In the genomic region with DNA sequence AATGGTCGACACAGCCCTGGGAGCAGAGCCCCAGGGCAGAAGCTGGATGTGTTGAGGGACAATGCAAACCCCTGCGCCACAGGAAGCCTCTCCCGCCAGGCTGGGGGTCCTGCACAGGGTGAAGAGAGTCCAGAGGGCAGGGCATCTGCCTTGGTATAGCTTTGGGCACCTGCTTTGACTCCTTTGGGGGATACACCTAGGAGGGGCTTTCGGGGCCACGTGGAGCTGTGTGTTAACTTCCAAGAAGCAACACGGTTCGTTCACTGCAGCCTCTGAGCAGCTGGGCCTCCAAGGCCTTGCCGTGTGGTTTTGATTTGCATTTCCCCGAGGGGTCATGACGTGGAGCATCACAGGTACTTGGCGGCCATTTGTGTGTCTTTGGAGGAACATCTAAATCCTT, we compare ENCODE assay signal across 11 cellular contexts.
DNase-seq lines count a peak whose midpoint lies in the region; ATAC-seq lines count a peak whose summit lies in the region.
"Had no signal": no experiment of that assay in that cellular context is flagged by ENCODE, and none has a peak within 500 bp of the region (broad histone marks: within the 10 kb centered on the region; RNA-seq: fewer than 3 reads in every experiment).

No MANE protein-coding gene starts in this region.

- H3K4me3 Mint-ChIP-seq in stimulated activated memory B cell treated with anti-CD40 and anti-IgM and Interleukin-4, amounts not matched to agents 10 μg/mL and 1 μg/mL and 100 μg/mL, for 72 hours: peak overlapping the region; percentile 73

- peak overlapping the region; percentile 22 for H3K27ac Mint-ChIP-seq in stimulated activated memory B cell treated with anti-CD40 and anti-IgM and Interleukin-4, amounts not matched to agents 10 μg/mL and 1 μg/mL and 100 μg/mL, for 72 hours

- peak; percentile 28 for DNase-seq in NCI-H2171 treated with DMSO at 0.1 percent for 48 hours (lab: John Stamatoyannopoulos, UW)
- DNase-seq in NCI-H2171 (lab: John Stamatoyannopoulos, UW): no peak
- DNase-seq in inferior parietal cortex (ENCODE audit: extremely low spot score): no peak
- DNase-seq in RKO (ENCODE audit: low spot score): no peak
- DNase-seq in HuH-7.5 (ENCODE audit: low spot score): no peak
- DNase-seq: effector CD4-positive, alpha-beta T cell; NCI-H1436 had no signal

- no peaks in the 10 kb centered on the region for H3K9me3 Mint-ChIP-seq in stimulated activated memory B cell treated with anti-CD40 and anti-IgM and Interleukin-4, amounts not matched to agents 10 μg/mL and 1 μg/mL and 100 μg/mL, for 72 hours

- peaks cover 5% of the 10 kb centered on the region for H3K36me3 Mint-ChIP-seq in stimulated activated memory B cell treated with anti-CD40 and anti-IgM and Interleukin-4, amounts not matched to agents 10 μg/mL and 1 μg/mL and 100 μg/mL, for 72 hours

- H3K4me1 Mint-ChIP-seq in stimulated activated memory B cell treated with anti-CD40 and anti-IgM and Interleukin-4, amounts not matched to agents 10 μg/mL and 1 μg/mL and 100 μg/mL, for 72 hours: peaks cover 39% of the 10 kb centered on the region

- H3K27me3 Mint-ChIP-seq in stimulated activated memory B cell treated with anti-CD40 and anti-IgM and Interleukin-4, amounts not matched to agents 10 μg/mL and 1 μg/mL and 100 μg/mL, for 72 hours: no peaks in the 10 kb centered on the region

- ATAC-seq in HG02588 (IDR thresholded peaks at IDR 0.05; ENCODE audit: unreplicated experiment) (peak; percentile 77), HG03521 (IDR thresholded peaks at IDR 0.05; ENCODE audit: unreplicated experiment) (peak; percentile 65)
- peak; percentile 78 for ATAC-seq in stimulated activated memory B cell treated with anti-CD40 and anti-IgM and Interleukin-4, amounts not matched to agents 10 μg/mL and 1 μg/mL and 100 μg/mL, for 72 hours
- ATAC-seq: A549 had no signal
